ENCODE assay signal across 35 cellular contexts in the genomic region with DNA sequence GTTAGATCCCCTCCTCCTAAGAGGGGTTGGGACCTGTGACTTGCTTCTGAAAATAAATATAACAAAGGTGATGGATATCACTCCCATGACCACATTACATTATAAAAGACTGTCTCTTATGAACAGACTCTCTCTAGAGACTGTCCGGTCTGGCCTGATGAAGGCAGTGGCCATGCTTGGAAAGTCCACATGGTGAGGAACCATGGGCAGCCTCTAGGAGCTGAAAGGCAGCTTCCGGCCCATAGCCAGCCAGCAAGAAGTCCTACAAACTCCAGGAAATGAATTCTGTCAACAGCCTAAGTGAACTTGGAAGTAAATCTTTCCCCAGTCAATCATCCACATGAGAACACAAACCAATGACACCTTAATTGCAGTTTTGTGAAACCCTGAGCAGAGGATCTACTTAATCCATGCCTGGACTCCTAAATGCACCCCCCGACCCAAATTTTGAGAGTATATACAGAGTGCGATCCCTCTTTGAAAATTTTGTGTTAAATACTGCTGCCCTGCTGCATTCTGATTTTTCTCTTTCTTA. TPM values are rescaled to one million over a fixed set of nuclear protein-coding genes. Genes with fewer than 3 reads are reported as not detected.
"Had no signal": no experiment of that assay in that cellular context is flagged by ENCODE, and none has a peak within 500 bp of the region (broad histone marks: within the 10 kb centered on the region; RNA-seq: fewer than 3 reads in every experiment).

No MANE protein-coding gene starts in this region.

- H3K4me3 ChIP-seq: adrenal gland, heart right ventricle, pancreas, prostate gland, sigmoid colon, smooth muscle cell, suprapubic skin, tibial artery had no signal

- H3K4me3 Mint-ChIP-seq: activated naive CD4-positive, alpha-beta T cell treated with anti-CD3 and anti-CD28 coated beads for 36 hours; activated naive CD8-positive, alpha-beta T cell treated with anti-CD3 and anti-CD28 coated beads for 36 hours; activated T-helper 1 cell treated with anti-CD3 and anti-CD28 coated beads, Interleukin-12 subunit alpha, Interleukin-12 subunit beta, Interleukin-2, Interleukin-4 antibody, amounts not matched to agents 30 ng/mL and 10 ng/mL and 1 ng/mL, durations not matched to agents 14 hours and 24 hours and 36 hours; naive thymus-derived CD8-positive, alpha-beta T cell; stimulated activated memory B cell treated with anti-CD40 and anti-IgM and Interleukin-4, amounts not matched to agents 10 μg/mL and 1 μg/mL and 100 μg/mL, for 72 hours; T-helper 1 cell treated with Interleukin-12 subunit alpha and Interleukin-12 subunit beta and Interleukin-4 antibody, amounts not matched to agents 30 μg/mL and 1 μg/mL, for 36 hours had no signal

- H3K27ac ChIP-seq: adrenal gland, pancreas, prostate gland, sigmoid colon, suprapubic skin, tibial artery, WERI-Rb-1 had no signal

- H3K36me3 Mint-ChIP-seq: activated naive CD8-positive, alpha-beta T cell treated with anti-CD3 and anti-CD28 coated beads for 36 hours; brain; naive thymus-derived CD8-positive, alpha-beta T cell; stimulated activated memory B cell treated with anti-CD40 and anti-IgM and Interleukin-4, amounts not matched to agents 10 μg/mL and 1 μg/mL and 100 μg/mL, for 72 hours had no signal

- ATAC-seq: activated CD4-positive, CD25-positive, alpha-beta regulatory T cell treated with anti-CD3 and anti-CD28 coated beads, Interleukin-2, amount 50 U/mL, for 24 hours; esophagus mucosa; heart right ventricle; naive thymus-derived CD8-positive, alpha-beta T cell; pancreas; stimulated activated memory B cell treated with anti-CD40 and anti-IgM and Interleukin-4, amounts not matched to agents 10 μg/mL and 1 μg/mL and 100 μg/mL, for 72 hours had no signal

- H3K4me2 ChIP-seq: smooth muscle cell had no signal

- H3K9me3 Mint-ChIP-seq: activated naive CD4-positive, alpha-beta T cell treated with anti-CD3 and anti-CD28 coated beads for 36 hours; activated naive CD8-positive, alpha-beta T cell treated with anti-CD3 and anti-CD28 coated beads for 36 hours; activated T-helper 1 cell treated with anti-CD3 and anti-CD28 coated beads, Interleukin-12 subunit alpha, Interleukin-12 subunit beta, Interleukin-2, Interleukin-4 antibody, amounts not matched to agents 30 ng/mL and 10 ng/mL and 1 ng/mL, durations not matched to agents 14 hours and 24 hours and 36 hours; naive thymus-derived CD8-positive, alpha-beta T cell; stimulated activated memory B cell treated with anti-CD40 and anti-IgM and Interleukin-4, amounts not matched to agents 10 μg/mL and 1 μg/mL and 100 μg/mL, for 72 hours; T-helper 1 cell treated with Interleukin-12 subunit alpha and Interleukin-12 subunit beta and Interleukin-4 antibody, amounts not matched to agents 30 μg/mL and 1 μg/mL, for 36 hours had no signal

- H3K36me3 ChIP-seq: adrenal gland, heart right ventricle, pancreas, prostate gland, sigmoid colon, suprapubic skin, tibial artery, WERI-Rb-1 had no signal

- H3K4me1 ChIP-seq: adrenal gland, pancreas, prostate gland had no signal

- FAIRE-seq: pancreas, TTC549 had no signal

- H3K9me3 ChIP-seq: adrenal gland, heart right ventricle, pancreas, prostate gland, sigmoid colon, suprapubic skin, tibial artery had no signal

- H3K27ac Mint-ChIP-seq: activated naive CD4-positive, alpha-beta T cell treated with anti-CD3 and anti-CD28 coated beads for 36 hours; activated naive CD8-positive, alpha-beta T cell treated with anti-CD3 and anti-CD28 coated beads for 36 hours; activated T-helper 1 cell treated with anti-CD3 and anti-CD28 coated beads, Interleukin-12 subunit alpha, Interleukin-12 subunit beta, Interleukin-2, Interleukin-4 antibody, amounts not matched to agents 30 ng/mL and 10 ng/mL and 1 ng/mL, durations not matched to agents 14 hours and 24 hours and 36 hours; naive thymus-derived CD8-positive, alpha-beta T cell; stimulated activated memory B cell treated with anti-CD40 and anti-IgM and Interleukin-4, amounts not matched to agents 10 μg/mL and 1 μg/mL and 100 μg/mL, for 72 hours; T-helper 1 cell treated with Interleukin-12 subunit alpha and Interleukin-12 subunit beta and Interleukin-4 antibody, amounts not matched to agents 30 μg/mL and 1 μg/mL, for 36 hours had no signal

- DNase-seq: activated CD4-positive, alpha-beta T cell treated with anti-CD3 and anti-CD28 coated beads for 48 hours; activated CD4-positive, alpha-beta T cell treated with anti-CD3 and anti-CD28 coated beads, Interleukin-2, amount 50 U/mL, for 48 hours; activated CD8-positive, alpha-beta memory T cell treated with anti-CD3 and anti-CD28 coated beads, Interleukin-2, amount 50 U/mL, for 4 hours; activated effector memory CD4-positive, alpha-beta T cell treated with anti-CD3 and anti-CD28 coated beads, Interleukin-2, amount 50 U/mL, for 16 hours; activated naive CD4-positive, alpha-beta T cell treated with anti-CD3 and anti-CD28 coated beads for 36 hours; activated naive CD8-positive, alpha-beta T cell treated with anti-CD3 and anti-CD28 coated beads for 36 hours; activated T-cell treated with anti-CD3 and anti-CD28 coated beads, Interleukin-2, amount 50 U/mL, for 1 hour; adrenal gland; aorta; cortex of kidney; foreskin fibroblast; heart right ventricle; naive thymus-derived CD8-positive, alpha-beta T cell; pancreas; sigmoid colon; stimulated activated CD4-positive, alpha-beta T cell treated with anti-CD3 and anti-CD28 coated beads, Interleukin-1b, Interleukin-23, amount 100 ng/mL, for 48 hours; stimulated activated CD4-positive, alpha-beta T cell treated with anti-CD3 and anti-CD28 coated beads, Interleukin-4, amount 100 ng/mL, for 4 hours; stimulated activated CD8-positive, alpha-beta memory T cell treated with anti-CD3 and anti-CD28 coated beads, Interleukin-4, amount 100 ng/mL, for 48 hours; SW 1271; T-helper 9 cell; tibial artery; WERI-Rb-1 had no signal

RNA-seq across cellular contexts. Expression of gene POPDC3, which starts 2.2 kb away (rescaled TPM):
- total RNA-seq: activated CD8-positive, alpha-beta memory T cell treated with anti-CD3 and anti-CD28 coated beads for 36 hours; activated naive CD4-positive, alpha-beta T cell treated with anti-CD3 and anti-CD28 coated beads for 36 hours; activated naive CD8-positive, alpha-beta T cell treated with anti-CD3 and anti-CD28 coated beads for 36 hours; activated T-helper 1 cell treated with anti-CD3 and anti-CD28 coated beads, Interleukin-12 subunit alpha, Interleukin-12 subunit beta, Interleukin-2, Interleukin-4 antibody, amounts not matched to agents 30 ng/mL and 10 ng/mL and 1 ng/mL, durations not matched to agents 14 hours and 24 hours and 36 hours; aorta; esophagus mucosa; lower leg skin; naive thymus-derived CD8-positive, alpha-beta T cell; suprapubic skin; ureter had no signal
- polyA plus RNA-seq: naive thymus-derived CD8-positive, alpha-beta T cell had no signal
